In genomic region chr6:32836873-32837272, GRCh38 we compare ENCODE assay signal across 11 cellular contexts. TPM values are rescaled to one million over a fixed set of nuclear protein-coding genes. Genes with fewer than 3 reads are reported as not detected.
DNase-seq lines count a peak whose midpoint lies in the region; ATAC-seq, FAIRE-seq and TF ChIP-seq lines count a peak whose summit lies in the region.
"Had no signal": no experiment of that assay in that cellular context is flagged by ENCODE, and none has a peak within 500 bp of the region (broad histone marks: within the 10 kb centered on the region; RNA-seq: fewer than 3 reads in every experiment).

No MANE protein-coding gene starts in this region.

- peaks cover 4% of the 10 kb centered on the region; the same call in 1 of the 2 replicates for H3F3A ChIP-seq in MM.1S (ENCODE audit: insufficient read depth, low read length)

- no peak for TF ChIP-seq RAD21 in K562 (CRISPR knock-in tag; conservative IDR thresholded peaks at IDR 0.05 in 1 of 2, IDR thresholded peaks at IDR 0.05 in 1 of 2)

- H3K79me2 ChIP-seq in MM.1S (ENCODE audit: low read length) (peaks cover 22% of the 10 kb centered on the region), K562 (ENCODE audit: control insufficient read depth, insufficient read depth, low read length) (peaks cover 11% of the 10 kb centered on the region; the same call in 2 of the 3 replicates)

- H3K27me3 ChIP-seq in MM.1S (replicated peaks; ENCODE audit: insufficient read depth, low read length) (no peaks in the 10 kb centered on the region), K562 (ENCODE audit: control insufficient read depth in 2 of 2, insufficient read depth in 2 of 2, low read length in 2 of 2) (no peaks in the 10 kb centered on the region)
- H3K27me3 ChIP-seq: upper lobe of left lung had no signal

- no peaks in the 10 kb centered on the region for H3K9me2 ChIP-seq in MM.1S (replicated peaks; ENCODE audit: insufficient read depth, low read length)

- intact Hi-C loops in K562 (cut with micrococcal nuclease), result no loop called here
- intact Hi-C loops in posterior vena cava (cut with DNase I), result no loop called here

- peak overlapping the region; percentile 100 for H3K27ac Mint-ChIP-seq in activated CD4-positive, alpha-beta T cell treated with anti-CD3 and anti-CD28 coated beads, Interleukin-2, amount 10 ng/mL, durations not matched to agents 7 days and 5 days

- WGBS in K562 (ENCODE audit: insufficient coverage, low coverage, missing lambda C conversion rate), result 45% methylated on average over 2 of the region's 2 CpGs

- TF ChIP-seq CTCF in MM.1S (IDR thresholded peaks at IDR 0.05; ENCODE audit: low read length) (no peak), K562 (IDR thresholded peaks at IDR 0.05 in 2 of 3, conservative IDR thresholded peaks at IDR 0.05 in 1 of 3; ENCODE audit: insufficient read depth in 2 of 3, low read depth in 1 of 3, low read length in 3 of 3) (no peak)

- peak; percentile 1 for DNase-seq in activated CD4-positive, alpha-beta T cell treated with anti-CD3 and anti-CD28 coated beads, Interleukin-2, amount 10 ng/mL, durations not matched to agents 7 days and 5 days
- no peak for DNase-seq in activated CD4-positive, alpha-beta T cell treated with anti-CD3 and anti-CD28 coated beads for 4 hours
- DNase-seq in MM.1S (no peak), K562 (ENCODE audit: extremely low read depth in 1 of 4, low spot score in 3 of 4) (no peak), posterior vena cava (ENCODE audit: low spot score) (peak; percentile 53), NCI-H2107 treated with DMSO at 0.1 percent for 48 hours (lab: John Stamatoyannopoulos, UW; ENCODE audit: unreplicated experiment) (no peak)
- DNase-seq: NCI-H226, upper lobe of left lung had no signal

- no peak for TF ChIP-seq POLR2A in K562 (conservative IDR thresholded peaks at IDR 0.05)

- no peaks in the 10 kb centered on the region for H4K20me1 ChIP-seq in MM.1S (ENCODE audit: insufficient read depth, low read length)
- H4K20me1 ChIP-seq in K562 (replicated peaks; ENCODE audit: control insufficient read depth, insufficient read depth, low read length), result no peaks in the 10 kb centered on the region

- H3K36me3 Mint-ChIP-seq in activated CD4-positive, alpha-beta T cell treated with anti-CD3 and anti-CD28 coated beads, Interleukin-2, amount 10 ng/mL, durations not matched to agents 7 days and 5 days (ENCODE audit: low read depth), result peaks cover 78% of the 10 kb centered on the region

- H3K4me1 ChIP-seq in MM.1S (ENCODE audit: low read length) (peaks cover 9% of the 10 kb centered on the region), K562 (replicated peaks in 1 of 2; ENCODE audit: control insufficient read depth in 2 of 2, insufficient read depth in 2 of 2, low read length in 2 of 2) (peaks cover 6 to 9% of the 10 kb centered on the region in 2 experiments; a peak in 3 of 5 replicates)

- H2AFZ ChIP-seq in MM.1S (ENCODE audit: low read length) (no peak overlapping the region), K562 (ENCODE audit: low read depth, low read length) (no peak overlapping the region)

- H3K4me3 ChIP-seq in MM.1S (ENCODE audit: low read length) (peak overlapping the region; percentile 74), K562 (no peak overlapping the region)

- H3K27me3 Mint-ChIP-seq in activated CD4-positive, alpha-beta T cell treated with anti-CD3 and anti-CD28 coated beads, Interleukin-2, amount 10 ng/mL, durations not matched to agents 7 days and 5 days, result no peaks in the 10 kb centered on the region

- peak overlapping the region; percentile 89 for H3K4me3 Mint-ChIP-seq in activated CD4-positive, alpha-beta T cell treated with anti-CD3 and anti-CD28 coated beads, Interleukin-2, amount 10 ng/mL, durations not matched to agents 7 days and 5 days

- H3K27ac ChIP-seq in MM.1S (ENCODE audit: low read length), result no peak overlapping the region
- no peak overlapping the region for H3K27ac ChIP-seq in K562 (ENCODE audit: extremely low read depth, low read depth, low read length)

- POLR2A ChIA-PET in activated CD4-positive, alpha-beta T cell treated with anti-CD3 and anti-CD28 coated beads, Interleukin-2, amount 10 ng/mL, durations not matched to agents 7 days and 5 days (lab: Charles Lee), result no interaction called here
- POLR2A ChIA-PET in K562 (lab: Yijun Ruan, JAX), result interaction anchor here (5.1 kb wide), 1 partner anchor 20 kb away, joined by 56 read pairs; the partner anchor contains the start of genes PSMB9 and TAP1

- FAIRE-seq in K562 (lab: Jason Lieb, UNC), result no peak
- FAIRE-seq: islet of Langerhans had no signal

- BruUV-seq in K562 (replicated peaks; lab: Mats Ljungman, UMichigan), result no TSS peak

- H3K9me3 Mint-ChIP-seq in activated CD4-positive, alpha-beta T cell treated with anti-CD3 and anti-CD28 coated beads, Interleukin-2, amount 10 ng/mL, durations not matched to agents 7 days and 5 days, result no peaks in the 10 kb centered on the region

- peaks cover 87% of the 10 kb centered on the region for H3K4me1 Mint-ChIP-seq in activated CD4-positive, alpha-beta T cell treated with anti-CD3 and anti-CD28 coated beads, Interleukin-2, amount 10 ng/mL, durations not matched to agents 7 days and 5 days

- no peaks in the 10 kb centered on the region; the same call in 1 of the 2 replicates for H3K36me3 ChIP-seq in MM.1S (replicated peaks; ENCODE audit: insufficient read depth, low read length)
- H3K36me3 ChIP-seq in K562 (ENCODE audit: control insufficient read depth, insufficient read depth, low read length), result peaks cover 39% of the 10 kb centered on the region; the same call in 2 of the 3 replicates

- ATAC-seq in K562 (no peak), GM19467 (IDR thresholded peaks at IDR 0.05; ENCODE audit: unreplicated experiment) (no peak), HG02973 (IDR thresholded peaks at IDR 0.05; ENCODE audit: unreplicated experiment) (no peak)

- H3K9ac ChIP-seq in MM.1S (ENCODE audit: low read length) (peak overlapping the region; percentile 73; the same call in 1 of the 2 replicates), K562 (ENCODE audit: insufficient read depth in 1 of 2, low read depth in 2 of 2, low read length in 2 of 2) (0 out of 4 replicates have a peak overlapping the region, but pooled peaks of 1 of the 2 experiments have one; percentile 67)

- in situ Hi-C loops in K562 (cut with MboI), result no loop called here

- TF ChIP-seq EP300 in K562 (IDR thresholded peaks at IDR 0.05; ENCODE audit: low read length), result no peak

- CTCF ChIA-PET in activated CD4-positive, alpha-beta T cell treated with anti-CD3 and anti-CD28 coated beads, Interleukin-2, amount 10 ng/mL, durations not matched to agents 7 days and 5 days (lab: Charles Lee), result interaction anchor here (2.5 to 3.9 kb wide), 4 partner anchors 10 to 148 kb away, joined by 12 to 171 read pairs (median 58); partner anchors contain the start of genes PSMB9 and TAP1
- CTCF ChIA-PET in K562 (lab: Yijun Ruan, JAX; ENCODE audit: low intra/inter-chr PET ratio), result interaction anchor here (6.6 kb wide), 1 partner anchor 31 kb away, joined by 66 read pairs; no protein-coding TSS in a partner anchor

- H3K4me2 ChIP-seq in MM.1S (ENCODE audit: low read depth, low read length), result peak overlapping the region; percentile 88
- H3K4me2 ChIP-seq in K562 (ENCODE audit: insufficient read depth, low read length), result peak overlapping the region; percentile 88

- H3K9me1 ChIP-seq in K562 (ENCODE audit: control insufficient read depth, insufficient read depth, low read length), result no peaks in the 10 kb centered on the region

- H3K9me3 ChIP-seq in MM.1S (replicated peaks; ENCODE audit: insufficient read depth, low read length) (no peaks in the 10 kb centered on the region), K562 (replicated peaks; ENCODE audit: control insufficient read depth, insufficient read depth, low read depth, low read length) (no peaks in the 10 kb centered on the region)
- H3K9me3 ChIP-seq: upper lobe of left lung had no signal

RNA-seq across cellular contexts. Expression of gene TAP2, which starts 1.7 kb away (rescaled TPM):
- total RNA-seq in activated CD4-positive, alpha-beta T cell treated with anti-CD3 and anti-CD28 coated beads, Interleukin-2, amount 10 ng/mL, durations not matched to agents 7 days and 5 days, result 100 to 1,000 TPM; 332 to 337 TPM
- total RNA-seq in K562 (2011; cell fraction: chromatin; rRNA removed; ENCODE audit: low replicate concordance), result 57.7 and 67.6 TPM in 2 replicates
- 84.4 and 89.1 TPM in 2 replicates for total RNA-seq in K562 (2011; cell fraction: nucleolus; rRNA removed)
- total RNA-seq in K562 (2011; cell fraction: nucleoplasm; rRNA removed), result 63.3 and 85.4 TPM in 2 replicates
- total RNA-seq in K562 (2014; rRNA removed) (19.8 and 26.6 TPM in 2 replicates), K562 (2014; rRNA removed; fragmentation: Illumina TruSeq; extraction: Trizol) (12.9 and 18.4 TPM in 2 replicates), K562 (2015; rRNA removed; fragmentation: Illumina TruSeq; extraction: Trizol) (13.9 and 15.2 TPM in 2 replicates), K562 (2021) (47.2 and 53.5 TPM in 2 replicates), posterior vena cava (10 to 100 TPM; 23.3 to 27.4 TPM)
- polyA plus RNA-seq in K562 (2011; rRNA removed) (15.7 and 19.6 TPM in 2 replicates), K562 (2014; fragmentation: Illumina TruSeq; extraction: Trizol) (26.8 and 27.3 TPM in 2 replicates), K562 (2014; fragmentation: Nextera tagmentation; extraction: Ambion mirVana) (1 to 10 TPM; 2.0 to 3.1 TPM), K562 (2014; rRNA removed) (27.7 and 35.3 TPM in 2 replicates)
- polyA plus RNA-seq in K562 (2011; cell fraction: cytosol; rRNA removed), result 14.2 and 21.5 TPM in 2 replicates
- 53.7 and 124 TPM in 2 replicates for polyA plus RNA-seq in K562 (2011; cell fraction: nucleus; rRNA removed)
- 19.9 and 26.3 TPM in 2 replicates for polyA plus RNA-seq in K562 (2012)
- polyA minus RNA-seq in K562 (2011; rRNA and poly(A)+ RNA removed), result 12.2 and 26.6 TPM in 2 replicates
- 7.1 and 25.6 TPM in 2 replicates for polyA minus RNA-seq in K562 (2011; cell fraction: cytosol; rRNA and poly(A)+ RNA removed)
- polyA minus RNA-seq in K562 (2011; cell fraction: nucleus; rRNA and poly(A)+ RNA removed), result 31.2 and 44.6 TPM in 2 replicates

RNA-seq across cellular contexts. Expression of gene PSMB8, which starts 7.0 kb away (rescaled TPM):
- 100 to 1,000 TPM; 307 to 379 TPM for total RNA-seq in activated CD4-positive, alpha-beta T cell treated with anti-CD3 and anti-CD28 coated beads, Interleukin-2, amount 10 ng/mL, durations not matched to agents 7 days and 5 days
- 0.30 and 0.72 TPM in 2 replicates for total RNA-seq in K562 (2011; cell fraction: chromatin; rRNA removed; ENCODE audit: low replicate concordance)
- 0.17 TPM in 1 of 2 replicates, not detected in the other for total RNA-seq in K562 (2011; cell fraction: nucleolus; rRNA removed)
- 0.59 TPM in 1 of 2 replicates, not detected in the other for total RNA-seq in K562 (2011; cell fraction: nucleoplasm; rRNA removed)
- 2.0 and 3.7 TPM in 2 replicates for total RNA-seq in K562 (2014; rRNA removed)
- 1.9 and 2.0 TPM in 2 replicates for total RNA-seq in K562 (2014; rRNA removed; fragmentation: Illumina TruSeq; extraction: Trizol)
- 3.2 and 4.0 TPM in 2 replicates for total RNA-seq in K562 (2015; rRNA removed; fragmentation: Illumina TruSeq; extraction: Trizol)
- 2.9 and 3.3 TPM in 2 replicates for total RNA-seq in K562 (2021)
- polyA plus RNA-seq in K562 (2011; rRNA removed), result 0.12 and 0.71 TPM in 2 replicates
- 0.37 and 0.66 TPM in 2 replicates for polyA plus RNA-seq in K562 (2011; cell fraction: cytosol; rRNA removed)
- polyA plus RNA-seq in K562 (2011; cell fraction: nucleus; rRNA removed), result 0.11 and 0.47 TPM in 2 replicates
- 4.3 and 11.5 TPM in 2 replicates for polyA plus RNA-seq in K562 (2012)
- polyA plus RNA-seq in K562 (2014; fragmentation: Illumina TruSeq; extraction: Trizol), result 2.0 and 2.7 TPM in 2 replicates
- polyA plus RNA-seq in K562 (2014; fragmentation: Nextera tagmentation; extraction: Ambion mirVana), result 1 to 10 TPM; 2.4 to 2.6 TPM
- 2.8 and 4.4 TPM in 2 replicates for polyA plus RNA-seq in K562 (2014; rRNA removed)
- polyA minus RNA-seq in K562 (2011; rRNA and poly(A)+ RNA removed), result 0.18 TPM in 1 of 2 replicates, not detected in the other
- polyA minus RNA-seq in K562 (2011; cell fraction: cytosol; rRNA and poly(A)+ RNA removed), result 2.5 TPM in 1 of 2 replicates, not detected in the other
- polyA minus RNA-seq in K562 (2011; cell fraction: nucleus; rRNA and poly(A)+ RNA removed), result 0.13 and 0.44 TPM in 2 replicates
- total RNA-seq in posterior vena cava, result 10 to 100 TPM; 37.7 to 42.8 TPM

RNA-seq across cellular contexts. Expression of gene TAP1, which starts 16.6 kb away (rescaled TPM):
- 100 to 1,000 TPM; 396 to 441 TPM for total RNA-seq in activated CD4-positive, alpha-beta T cell treated with anti-CD3 and anti-CD28 coated beads, Interleukin-2, amount 10 ng/mL, durations not matched to agents 7 days and 5 days
- 5.1 and 12.0 TPM in 2 replicates for total RNA-seq in K562 (2011; cell fraction: chromatin; rRNA removed; ENCODE audit: low replicate concordance)
- 7.8 and 9.3 TPM in 2 replicates for total RNA-seq in K562 (2011; cell fraction: nucleolus; rRNA removed)
- 6.3 and 7.5 TPM in 2 replicates for total RNA-seq in K562 (2011; cell fraction: nucleoplasm; rRNA removed)
- 3.5 and 8.6 TPM in 2 replicates for total RNA-seq in K562 (2014; rRNA removed)
- 2.6 and 4.2 TPM in 2 replicates for total RNA-seq in K562 (2014; rRNA removed; fragmentation: Illumina TruSeq; extraction: Trizol)
- total RNA-seq in K562 (2015; rRNA removed; fragmentation: Illumina TruSeq; extraction: Trizol), result 3.6 and 3.9 TPM in 2 replicates
- total RNA-seq in K562 (2021), result 5.5 and 6.3 TPM in 2 replicates
- polyA plus RNA-seq in K562 (2011; rRNA removed), result 4.3 and 9.2 TPM in 2 replicates
- 5.1 and 6.7 TPM in 2 replicates for polyA plus RNA-seq in K562 (2011; cell fraction: cytosol; rRNA removed)
- 6.2 and 11.2 TPM in 2 replicates for polyA plus RNA-seq in K562 (2011; cell fraction: nucleus; rRNA removed)
- 6.4 and 12.2 TPM in 2 replicates for polyA plus RNA-seq in K562 (2012)
- 4.0 and 4.9 TPM in 2 replicates for polyA plus RNA-seq in K562 (2014; fragmentation: Illumina TruSeq; extraction: Trizol)
- polyA plus RNA-seq in K562 (2014; fragmentation: Nextera tagmentation; extraction: Ambion mirVana), result 1 to 10 TPM; 1.3 to 1.7 TPM
- 6.0 and 6.9 TPM in 2 replicates for polyA plus RNA-seq in K562 (2014; rRNA removed)
- polyA minus RNA-seq in K562 (2011; rRNA and poly(A)+ RNA removed), result 4.4 and 6.5 TPM in 2 replicates
- 2.5 and 3.3 TPM in 2 replicates for polyA minus RNA-seq in K562 (2011; cell fraction: cytosol; rRNA and poly(A)+ RNA removed)
- polyA minus RNA-seq in K562 (2011; cell fraction: nucleus; rRNA and poly(A)+ RNA removed), result 1.5 and 3.1 TPM in 2 replicates
- 10 to 100 TPM; 30.2 to 47.3 TPM for total RNA-seq in posterior vena cava

RNA-seq across cellular contexts. Expression of gene PSMB9, which starts 17.1 kb away (rescaled TPM):
- 100 to 1,000 TPM; 329 to 391 TPM for total RNA-seq in activated CD4-positive, alpha-beta T cell treated with anti-CD3 and anti-CD28 coated beads, Interleukin-2, amount 10 ng/mL, durations not matched to agents 7 days and 5 days
- 0.14 and 0.19 TPM in 2 replicates for total RNA-seq in K562 (2011; cell fraction: chromatin; rRNA removed; ENCODE audit: low replicate concordance)
- 0.67 TPM in 1 of 2 replicates, not detected in the other for total RNA-seq in K562 (2011; cell fraction: nucleolus; rRNA removed)
- total RNA-seq in K562 (2011; cell fraction: nucleoplasm; rRNA removed), result 0.23 and 0.59 TPM in 2 replicates
- total RNA-seq in K562 (2014; rRNA removed) (3.0 TPM in 2 replicates), K562 (2014; rRNA removed; fragmentation: Illumina TruSeq; extraction: Trizol) (1.1 and 1.8 TPM in 2 replicates), K562 (2015; rRNA removed; fragmentation: Illumina TruSeq; extraction: Trizol) (2.3 and 3.7 TPM in 2 replicates), K562 (2021) (3.2 and 3.4 TPM in 2 replicates), posterior vena cava (10 to 100 TPM; 23.9 to 25.6 TPM)
- polyA plus RNA-seq in K562 (2011; rRNA removed) (1.7 and 2.6 TPM in 2 replicates), K562 (2014; fragmentation: Illumina TruSeq; extraction: Trizol) (1.8 and 2.1 TPM in 2 replicates), K562 (2014; fragmentation: Nextera tagmentation; extraction: Ambion mirVana) (1 to 10 TPM; 1.9 to 2.8 TPM), K562 (2014; rRNA removed) (2.4 and 2.5 TPM in 2 replicates)
- polyA plus RNA-seq in K562 (2011; cell fraction: cytosol; rRNA removed), result 3.4 and 3.6 TPM in 2 replicates
- polyA plus RNA-seq in K562 (2011; cell fraction: nucleus; rRNA removed), result 0.68 and 1.4 TPM in 2 replicates
- polyA plus RNA-seq in K562 (2012), result 7.3 and 12.9 TPM in 2 replicates
- polyA minus RNA-seq in K562 (2011; rRNA and poly(A)+ RNA removed), result 0.33 and 0.70 TPM in 2 replicates
- polyA minus RNA-seq in K562 (2011; cell fraction: cytosol; rRNA and poly(A)+ RNA removed), result 2.0 TPM in 1 of 2 replicates, not detected in the other
- polyA minus RNA-seq in K562 (2011; cell fraction: nucleus; rRNA and poly(A)+ RNA removed), result 0.44 and 0.94 TPM in 2 replicates

RNA-seq across cellular contexts. Expression of gene HLA-DOB, which starts 20.1 kb away (rescaled TPM):
- total RNA-seq in activated CD4-positive, alpha-beta T cell treated with anti-CD3 and anti-CD28 coated beads, Interleukin-2, amount 10 ng/mL, durations not matched to agents 7 days and 5 days, result 1 to 10 TPM; 2.4 to 2.9 TPM
- 15.6 and 18.3 TPM in 2 replicates for total RNA-seq in K562 (2011; cell fraction: chromatin; rRNA removed; ENCODE audit: low replicate concordance)
- total RNA-seq in K562 (2011; cell fraction: nucleolus; rRNA removed), result 5.8 and 6.8 TPM in 2 replicates
- total RNA-seq in K562 (2011; cell fraction: nucleoplasm; rRNA removed), result 8.9 and 15.7 TPM in 2 replicates
- total RNA-seq in K562 (2014; rRNA removed) (0.98 and 1.7 TPM in 2 replicates), K562 (2014; rRNA removed; fragmentation: Illumina TruSeq; extraction: Trizol) (2.3 TPM in 2 replicates), K562 (2015; rRNA removed; fragmentation: Illumina TruSeq; extraction: Trizol) (1.1 and 1.2 TPM in 2 replicates), K562 (2021) (1.3 and 2.5 TPM in 2 replicates), posterior vena cava (under 1 TPM; 0.19 to 0.69 TPM)
- polyA plus RNA-seq in K562 (2011; rRNA removed) (4.0 and 4.6 TPM in 2 replicates), K562 (2014; fragmentation: Illumina TruSeq; extraction: Trizol) (3.7 and 3.8 TPM in 2 replicates), K562 (2014; fragmentation: Nextera tagmentation; extraction: Ambion mirVana) (1 to 10 TPM; 2.5 to 2.7 TPM), K562 (2014; rRNA removed) (1.8 and 3.2 TPM in 2 replicates)
- 0.92 and 1.8 TPM in 2 replicates for polyA plus RNA-seq in K562 (2011; cell fraction: cytosol; rRNA removed)
- polyA plus RNA-seq in K562 (2011; cell fraction: nucleus; rRNA removed), result 38.4 and 42.2 TPM in 2 replicates
- 1.8 and 4.9 TPM in 2 replicates for polyA plus RNA-seq in K562 (2012)
- polyA minus RNA-seq in K562 (2011; rRNA and poly(A)+ RNA removed), result 1.4 and 1.7 TPM in 2 replicates
- 0.91 TPM in 1 of 2 replicates, not detected in the other for polyA minus RNA-seq in K562 (2011; cell fraction: cytosol; rRNA and poly(A)+ RNA removed)
- 1.6 and 3.0 TPM in 2 replicates for polyA minus RNA-seq in K562 (2011; cell fraction: nucleus; rRNA and poly(A)+ RNA removed)

Comparison
In these comparisons a context has a peak if more than half of its experiments do, and no peak if none do; other contexts are left out.
1. DNase-seq: peak in activated CD4-positive, alpha-beta T cell treated with anti-CD3 and anti-CD28 coated beads, Interleukin-2, amount 10 ng/mL, durations not matched to agents 7 days and 5 days (single experiment) and posterior vena cava (single experiment); none in activated CD4-positive, alpha-beta T cell treated with anti-CD3 and anti-CD28 coated beads for 4 hours (0 of 2), MM.1S (single experiment), K562 (0 of 4) and NCI-H2107 treated with DMSO at 0.1 percent for 48 hours (single experiment).
2. RNA of gene PSMB8, which starts 7.0 kb away (total RNA-seq): 307 to 379 TPM in activated CD4-positive, alpha-beta T cell treated with anti-CD3 and anti-CD28 coated beads, Interleukin-2, amount 10 ng/mL, durations not matched to agents 7 days and 5 days and 37.7 to 42.8 TPM in posterior vena cava; 0.17 to 4.0 TPM in K562; every median in the first group is over 4 times any median in the second.
3. RNA of gene TAP1, which starts 16.6 kb away (total RNA-seq): 396 to 441 TPM in activated CD4-positive, alpha-beta T cell treated with anti-CD3 and anti-CD28 coated beads, Interleukin-2, amount 10 ng/mL, durations not matched to agents 7 days and 5 days; 30.2 to 47.3 TPM in posterior vena cava and 2.6 to 12.0 TPM in K562; every median in the first group is over 4 times any median in the second.